Comparison of ENCODE assay signal across 24 cellular contexts in genomic region chr7:25529320-25529719, GRCh38.
"Had no signal": no experiment of that assay in that cellular context is flagged by ENCODE, and none has a peak within 500 bp of the region (broad histone marks: within the 10 kb centered on the region; RNA-seq: fewer than 3 reads in every experiment).

No MANE protein-coding gene starts in this region.

- H3K4me1 ChIP-seq: colonic mucosa, esophagus squamous epithelium, foreskin keratinocyte, gastrocnemius medialis, gastroesophageal sphincter, heart left ventricle, heart right ventricle had no signal

- H3K4me3 ChIP-seq: colonic mucosa, coronary artery, dorsolateral prefrontal cortex, esophagus squamous epithelium, gastrocnemius medialis, gastroesophageal sphincter, heart left ventricle, heart right ventricle had no signal

- H3K27ac ChIP-seq: colonic mucosa, coronary artery, dorsolateral prefrontal cortex, epithelial cell of prostate, esophagus squamous epithelium, foreskin keratinocyte, gastrocnemius medialis, gastroesophageal sphincter, heart left ventricle, heart right ventricle had no signal

- H3K4me3 Mint-ChIP-seq: dendritic cell treated with granulocyte-macrophage colony-stimulating factor and Interleukin-4, amounts not matched to agents 40 ng/mL and 50 ng/mL, for 4 days; effector memory CD8-positive, alpha-beta T cell; endodermal cell had no signal

- H3K27ac Mint-ChIP-seq: dendritic cell treated with granulocyte-macrophage colony-stimulating factor and Interleukin-4, amounts not matched to agents 40 ng/mL and 50 ng/mL, for 4 days; effector memory CD8-positive, alpha-beta T cell; endodermal cell had no signal

- H3K9me3 Mint-ChIP-seq: dendritic cell treated with granulocyte-macrophage colony-stimulating factor and Interleukin-4, amounts not matched to agents 40 ng/mL and 50 ng/mL, for 4 days; effector memory CD8-positive, alpha-beta T cell; endodermal cell had no signal

- H3K4me1 Mint-ChIP-seq: endodermal cell had no signal

- H3K9me3 ChIP-seq: colonic mucosa, esophagus squamous epithelium, gastrocnemius medialis, gastroesophageal sphincter, heart left ventricle, heart right ventricle had no signal

- H3K36me3 ChIP-seq: colonic mucosa, esophagus squamous epithelium, gastrocnemius medialis, gastroesophageal sphincter, heart left ventricle, heart right ventricle had no signal

- ATAC-seq: effector memory CD8-positive, alpha-beta T cell; esophagus mucosa; foreskin keratinocyte; gastrocnemius medialis; gastroesophageal sphincter; heart left ventricle; heart right ventricle had no signal

- H3K27me3 ChIP-seq: colonic mucosa, esophagus squamous epithelium, foreskin keratinocyte, gastrocnemius medialis, gastroesophageal sphincter had no signal

- DNase-seq: colonic mucosa; cortex of kidney; dermis blood vessel endothelial cell; dorsolateral prefrontal cortex; effector CD4-positive, alpha-beta T cell; effector CD8-positive, alpha-beta T cell; effector memory CD4-positive, alpha-beta T cell; effector memory CD8-positive, alpha-beta T cell; endodermal cell; erythroblast; esophagus squamous epithelium; foreskin fibroblast; foreskin keratinocyte; foreskin melanocyte; gastrocnemius medialis; glutamatergic neuron; head of caudate nucleus; heart left ventricle; heart right ventricle had no signal
